Comparison of ENCODE assay signal across 28 cellular contexts in genomic region chr1:228373004-228373680, GRCh38. TPM values are rescaled to one million over a fixed set of nuclear protein-coding genes. Genes with fewer than 3 reads are reported as not detected.
DNase-seq lines count a peak whose midpoint lies in the region; ATAC-seq and TF ChIP-seq lines count a peak whose summit lies in the region.
"Had no signal": no experiment of that assay in that cellular context is flagged by ENCODE, and none has a peak within 500 bp of the region (broad histone marks: within the 10 kb centered on the region; RNA-seq: fewer than 3 reads in every experiment).

No MANE protein-coding gene starts in this region.

- POLR2A ChIA-PET in RWPE1 (lab: Yijun Ruan, JAX; ENCODE audit: low non-redundant PET): no interaction called here

- ATAC-seq in GM21825 (IDR thresholded peaks at IDR 0.05; ENCODE audit: unreplicated experiment): no peak
- ATAC-seq: activated T-cell treated with anti-CD3 and anti-CD28 coated beads, Interleukin-2, amount 50 U/mL, for 72 hours; PC-3; sciatic nerve; stimulated activated naive CD8-positive, alpha-beta T cell treated with anti-CD3 and anti-CD28 coated beads, Interleukin-15, amount 100 ng/mL, for 72 hours had no signal

- no peak overlapping the region for H3K27ac Mint-ChIP-seq in CD14-positive monocyte
- H3K27ac Mint-ChIP-seq: activated T-cell treated with anti-CD3 and anti-CD28 coated beads, Interleukin-2, amount 50 U/mL, for 72 hours; nephron progenitor cell; stimulated activated naive CD8-positive, alpha-beta T cell treated with anti-CD3 and anti-CD28 coated beads, Interleukin-15, amount 100 ng/mL, for 72 hours; T-helper 2 cell treated with Interferon-gamma antibody and Interleukin-4, amounts not matched to agents 5 μg/mL and 100 μg/mL, for 36 hours had no signal

- TF ChIP-seq EP300 in sigmoid colon (IDR thresholded peaks at IDR 0.05): no peak

- peaks cover 30% of the 10 kb centered on the region for H3K36me3 ChIP-seq in right atrium auricular region
- H3K36me3 ChIP-seq in sigmoid colon: no peaks in the 10 kb centered on the region
- H3K36me3 ChIP-seq: BLaER1, HAP-1 had no signal

- H3K27ac ChIP-seq in RWPE1: peak overlapping the region; percentile 81; the same call in 1 of the 2 replicates
- peak overlapping the region; percentile 92 to 95 for H3K27ac ChIP-seq in right atrium auricular region
- H3K27ac ChIP-seq in sigmoid colon: no peak overlapping the region
- H3K27ac ChIP-seq: BLaER1 had no signal

- H3K4me3 Mint-ChIP-seq in CD14-positive monocyte: no peak overlapping the region
- H3K4me3 Mint-ChIP-seq: activated T-cell treated with anti-CD3 and anti-CD28 coated beads, Interleukin-2, amount 50 U/mL, for 72 hours; nephron progenitor cell; stimulated activated naive CD8-positive, alpha-beta T cell treated with anti-CD3 and anti-CD28 coated beads, Interleukin-15, amount 100 ng/mL, for 72 hours; T-helper 2 cell treated with Interferon-gamma antibody and Interleukin-4, amounts not matched to agents 5 μg/mL and 100 μg/mL, for 36 hours had no signal

- no peaks in the 10 kb centered on the region for H3K9me3 ChIP-seq in right atrium auricular region
- H3K9me3 ChIP-seq in sigmoid colon: no peaks in the 10 kb centered on the region
- H3K9me3 ChIP-seq: BLaER1, Caco-2, HAP-1 had no signal

- 55 to 79% methylated on average over 12 of the region's 12 CpGs for WGBS in sigmoid colon, 2 donors

- H3K4me1 ChIP-seq in right atrium auricular region: peaks cover 4 to 75% of the 10 kb centered on the region in 2 donors
- H3K4me1 ChIP-seq in sigmoid colon: peaks cover 0 to 15% (median 14%) of the 10 kb centered on the region in 4 donors
- H3K4me1 ChIP-seq: HAP-1 had no signal

- H3K36me3 Mint-ChIP-seq in CD14-positive monocyte: no peaks in the 10 kb centered on the region

- peaks cover 0 to 3% (median 0%) of the 10 kb centered on the region in 7 donors for H3K9me3 Mint-ChIP-seq in CD14-positive monocyte
- H3K9me3 Mint-ChIP-seq: activated T-cell treated with anti-CD3 and anti-CD28 coated beads, Interleukin-2, amount 50 U/mL, for 72 hours; nephron progenitor cell; stimulated activated naive CD8-positive, alpha-beta T cell treated with anti-CD3 and anti-CD28 coated beads, Interleukin-15, amount 100 ng/mL, for 72 hours; T-helper 2 cell treated with Interferon-gamma antibody and Interleukin-4, amounts not matched to agents 5 μg/mL and 100 μg/mL, for 36 hours had no signal

- H3K27me3 ChIP-seq in right atrium auricular region (no peaks in the 10 kb centered on the region), sigmoid colon (peaks cover 0 to 11% (median 0%) of the 10 kb centered on the region in 3 donors)
- H3K27me3 ChIP-seq: dorsolateral prefrontal cortex had no signal

- H3K4me3 ChIP-seq in right atrium auricular region (no peak overlapping the region), sigmoid colon (no peak overlapping the region)
- H3K4me3 ChIP-seq: BLaER1, dorsolateral prefrontal cortex, HAP-1, lung had no signal

- TF ChIP-seq POLR2A in sigmoid colon (IDR thresholded peaks at IDR 0.05): no peak

- intact Hi-C loops in CD14-positive monocyte (cut with micrococcal nuclease): no loop called here
- intact Hi-C loops in sigmoid colon (cut with DNase I): no loop called here

- peaks cover 3 to 10% (median 6%) of the 10 kb centered on the region in 3 donors for H3K27me3 Mint-ChIP-seq in CD14-positive monocyte (ENCODE audit: low read depth in 3 of 3)
- H3K27me3 Mint-ChIP-seq: stimulated activated naive CD8-positive, alpha-beta T cell treated with anti-CD3 and anti-CD28 coated beads, Interleukin-15, amount 100 ng/mL, for 72 hours had no signal

- in situ Hi-C loops in GM13976 (cut with MboI; ENCODE audit: low sequenced_read_pairs, unreplicated experiment): no loop called here

- TF ChIP-seq CTCF in CD14-positive monocyte (IDR thresholded peaks at IDR 0.05): no peak
- no peak for TF ChIP-seq CTCF in RWPE1 (conservative IDR thresholded peaks at IDR 0.05; ENCODE audit: low read depth)
- no peak for TF ChIP-seq CTCF in right atrium auricular region (IDR thresholded peaks at IDR 0.05)
- TF ChIP-seq CTCF in sigmoid colon (IDR thresholded peaks at IDR 0.05): no peak
- no peak for TF ChIP-seq CTCF in GM13976 (IDR thresholded peaks at IDR 0.05; ENCODE audit: borderline replicate concordance, control extremely low read depth, extremely low read depth, insufficient read depth, missing control alignments)

- CTCF ChIA-PET in RWPE1 (lab: Yijun Ruan, JAX): no interaction called here

- peak; percentile 34 for DNase-seq in CD14-positive monocyte (ENCODE audit: low spot score)
- DNase-seq in RWPE1 (ENCODE audit: low spot score): no peak
- DNase-seq in right atrium auricular region (ENCODE audit: low spot score): no peak
- peak; percentile 56 for DNase-seq in sigmoid colon
- DNase-seq in COR-L47 (lab: John Stamatoyannopoulos, UW): no peak
- no peak for DNase-seq in GM13976 (ENCODE audit: low spot score)
- DNase-seq in NCI-H1436 (lab: John Stamatoyannopoulos, UW): no peak
- DNase-seq: activated CD4-positive, alpha-beta T cell treated with anti-CD3 and anti-CD28 coated beads, Interleukin-2, amount 50 U/mL, for 1 hour; activated naive CD4-positive, alpha-beta T cell; activated T-cell treated with anti-CD3 and anti-CD28 coated beads, Interleukin-2, amount 50 U/mL, for 72 hours; cerebellar nuclear complex; NCI-H1048; NCI-H187 treated with DMSO at 0.1 percent for 48 hours; NCI-H2171 treated with DMSO at 0.1 percent for 48 hours; NCI-H510A treated with DMSO at 0.1 percent for 48 hours; nephron progenitor cell; SHP77; stimulated activated naive CD8-positive, alpha-beta T cell treated with anti-CD3 and anti-CD28 coated beads, Interleukin-15, amount 100 ng/mL, for 72 hours had no signal

- no peaks in the 10 kb centered on the region for H3K4me1 Mint-ChIP-seq in CD14-positive monocyte
- H3K4me1 Mint-ChIP-seq: stimulated activated naive CD8-positive, alpha-beta T cell treated with anti-CD3 and anti-CD28 coated beads, Interleukin-15, amount 100 ng/mL, for 72 hours had no signal

RNA-seq across cellular contexts. Expression of gene TRIM11, which starts 33.5 kb away (rescaled TPM):
- polyA plus RNA-seq in CD14-positive monocyte (1 to 10 TPM; 9.1 to 9.4 TPM), sigmoid colon (10 to 100 TPM; 12.0 to 32.9 (median 14.3) TPM)
- total RNA-seq in right atrium auricular region (1 to 10 TPM; 5.5 to 9.8 TPM), sigmoid colon (10 to 100 TPM; 11.8 to 19.6 (median 16.0) TPM)

RNA-seq across cellular contexts. Expression of gene TRIM17, which starts 43.5 kb away (rescaled TPM):
- polyA plus RNA-seq in CD14-positive monocyte (not detected), sigmoid colon (under 1 TPM in 1 of 3 donors, not detected in 2; 0.44 TPM)
- total RNA-seq in right atrium auricular region (not detected), sigmoid colon (under 1 TPM in 1 of 4 donors, not detected in 3; 0.95 TPM)
- total RNA-seq: glomerular endothelial cell, PC-3 had no signal

Comparison
In these comparisons a context has a peak if more than half of its experiments do, and no peak if none do; other contexts are left out.
1. DNase-seq: peak in CD14-positive monocyte (single experiment) and sigmoid colon (single experiment); none in RWPE1 (single experiment), right atrium auricular region (single experiment), COR-L47 (single experiment), GM13976 (single experiment) and NCI-H1436 (single experiment).
2. H3K27ac ChIP-seq: peak in RWPE1 (single experiment) and right atrium auricular region (2 of 2); none in sigmoid colon (0 of 4).